31 cellular contexts compared by ENCODE assay signal in the genomic region with DNA sequence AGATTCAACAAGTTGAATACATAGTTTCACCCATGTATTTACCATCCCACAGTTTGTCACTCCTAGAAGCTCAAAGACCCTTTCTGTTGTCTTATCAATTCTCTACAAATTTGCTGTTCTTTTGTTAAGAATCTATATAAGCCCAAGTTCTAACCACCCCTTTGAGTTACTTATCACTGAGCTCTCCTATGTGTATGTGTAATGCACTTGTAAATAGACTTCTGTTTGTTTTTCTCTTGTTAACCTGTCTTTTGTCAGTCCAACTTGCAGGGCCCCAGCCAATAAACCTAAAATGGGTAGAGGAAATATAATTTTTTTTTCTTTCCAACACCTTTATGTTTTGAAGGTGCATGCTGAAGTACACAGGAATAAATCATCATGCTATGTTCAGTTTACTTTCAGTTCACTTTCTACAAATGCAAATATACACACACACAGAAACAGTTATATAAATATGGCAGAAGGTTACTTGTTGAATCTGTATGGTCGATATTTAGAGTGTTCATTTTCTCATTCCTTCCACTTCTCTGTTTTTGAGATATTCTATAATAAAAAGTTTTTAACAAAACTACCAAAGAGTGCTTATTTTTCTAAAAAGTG. TPM values are rescaled to one million over a fixed set of nuclear protein-coding genes. Genes with fewer than 3 reads are reported as not detected.
DNase-seq lines count a peak whose midpoint lies in the region; ATAC-seq and TF ChIP-seq lines count a peak whose summit lies in the region.
"Had no signal": no experiment of that assay in that cellular context is flagged by ENCODE, and none has a peak within 500 bp of the region (broad histone marks: within the 10 kb centered on the region; RNA-seq: fewer than 3 reads in every experiment).

No MANE protein-coding gene starts in this region.

- no peak overlapping the region for H3K4me2 ChIP-seq in hepatocyte
- H3K4me2 ChIP-seq: KMS-11 had no signal

- no peaks in the 10 kb centered on the region for H3K36me3 ChIP-seq in tibial nerve
- no peaks in the 10 kb centered on the region for H3K36me3 ChIP-seq in hepatocyte (replicated peaks; ENCODE audit: insufficient read depth, low read depth)
- H3K36me3 ChIP-seq: breast epithelium, pancreas, sigmoid colon, SJCRH30 had no signal

- H3K9me3 ChIP-seq in tibial nerve (peaks cover 0 to 3% (median 0%) of the 10 kb centered on the region in 4 donors), hepatocyte (ENCODE audit: low read depth) (no peaks in the 10 kb centered on the region)
- H3K9me3 ChIP-seq: breast epithelium, pancreas, SJCRH30 had no signal

- TF ChIP-seq EP300 in tibial nerve (IDR thresholded peaks at IDR 0.05), result no peak

- no peaks in the 10 kb centered on the region for H3K9me2 ChIP-seq in hepatocyte (replicated peaks; ENCODE audit: insufficient read depth)

- H3K27me3 Mint-ChIP-seq in activated CD4-positive, alpha-beta memory T cell treated with anti-CD3 and anti-CD28 coated beads for 36 hours, result peaks cover 4% of the 10 kb centered on the region

- peak; percentile 68 for ATAC-seq in GM18502 (IDR thresholded peaks at IDR 0.05; ENCODE audit: poor library complexity, unreplicated experiment)
- peak; percentile 82 for ATAC-seq in GM19351 (IDR thresholded peaks at IDR 0.05; ENCODE audit: unreplicated experiment)
- ATAC-seq in HG02884 (IDR thresholded peaks at IDR 0.05; ENCODE audit: unreplicated experiment), result peak; percentile 80
- ATAC-seq in HG03575 (IDR thresholded peaks at IDR 0.05; ENCODE audit: extremely low read depth, insufficient number of reproducible peaks, low FRiP score, unreplicated experiment), result peak; percentile 80
- ATAC-seq: activated naive CD8-positive, alpha-beta T cell treated with anti-CD3 and anti-CD28 coated beads, Interleukin-2, amount 50 U/mL, for 24 hours; HCT116; naive thymus-derived CD8-positive, alpha-beta T cell; pancreas; T-helper 17 cell had no signal

- H3K27ac Mint-ChIP-seq in activated CD4-positive, alpha-beta memory T cell treated with anti-CD3 and anti-CD28 coated beads for 36 hours, result no peak overlapping the region
- H3K27ac Mint-ChIP-seq: activated naive CD8-positive, alpha-beta T cell treated with anti-CD3 and anti-CD28 coated beads, Interleukin-2, amount 50 U/mL, for 24 hours; activated T-helper 1 cell treated with anti-CD3 and anti-CD28 coated beads, Interleukin-12 subunit alpha, Interleukin-12 subunit beta, Interleukin-2, Interleukin-4 antibody, amounts not matched to agents 30 ng/mL and 10 ng/mL and 1 ng/mL, durations not matched to agents 14 hours and 24 hours and 36 hours; CD4-positive, alpha-beta memory T cell; memory B cell; naive thymus-derived CD8-positive, alpha-beta T cell; stimulated activated naive CD8-positive, alpha-beta T cell treated with anti-CD3 and anti-CD28 coated beads, Interleukin-15, Interleukin-2, amounts not matched to agents 100 ng/mL and 50 ng/mL, for 24 hours; T-helper 17 cell had no signal

- no peak for TF ChIP-seq POLR2A in tibial nerve (IDR thresholded peaks at IDR 0.05)

- H2AFZ ChIP-seq in hepatocyte, result no peak overlapping the region

- no peaks in the 10 kb centered on the region for H4K20me1 ChIP-seq in hepatocyte (ENCODE audit: insufficient read depth, poor library complexity, severe bottlenecking)

- CTCF ChIA-PET in activated CD4-positive, alpha-beta memory T cell treated with anti-CD3 and anti-CD28 coated beads for 36 hours (lab: Charles Lee), result no interaction called here

- no peaks in the 10 kb centered on the region for H3K4me1 ChIP-seq in tibial nerve
- no peaks in the 10 kb centered on the region for H3K4me1 ChIP-seq in hepatocyte (ENCODE audit: insufficient read depth)
- H3K4me1 ChIP-seq: breast epithelium, pancreas, sigmoid colon, SJCRH30 had no signal

- H3K4me3 ChIP-seq in tibial nerve (no peak overlapping the region), hepatocyte (no peak overlapping the region)
- H3K4me3 ChIP-seq: breast epithelium, pancreas, sigmoid colon, SJCRH30 had no signal

- WGBS in tibial nerve, 2 donors, result 92 to 98% methylated on average over 1 of the region's 1 CpG
- 85% methylated on average over 1 of the region's 1 CpG for WGBS in hepatocyte (ENCODE audit: low lambda C conversion rate, missing lambda C conversion rate)

- DNase-seq in tibial nerve (ENCODE audit: low spot score in 2 of 2) (no peak), hepatocyte (ENCODE audit: low spot score) (no peak), NCI-H146 treated with DMSO at 0.1 percent for 48 hours (lab: John Stamatoyannopoulos, UW; ENCODE audit: unreplicated experiment) (no peak)
- DNase-seq in activated CD4-positive, alpha-beta memory T cell treated with anti-CD3 and anti-CD28 coated beads for 36 hours, result no peak
- DNase-seq: activated CD4-positive, CD25-positive, alpha-beta regulatory T cell; activated naive CD8-positive, alpha-beta T cell treated with anti-CD3 and anti-CD28 coated beads, Interleukin-2, amount 50 U/mL, for 24 hours; CD4-positive, alpha-beta memory T cell; DMS79 treated with DMSO at 0.1 percent for 48 hours; naive thymus-derived CD8-positive, alpha-beta T cell; NCI-H2081 treated with DMSO at 0.1 percent for 48 hours; NCI-H69; pancreas; sigmoid colon; SJCRH30; T-helper 17 cell; trophoblast cell had no signal

- no peaks in the 10 kb centered on the region for H3K79me2 ChIP-seq in hepatocyte

- intact Hi-C loops in activated CD4-positive, alpha-beta memory T cell treated with anti-CD3 and anti-CD28 coated beads for 36 hours (cut with micrococcal nuclease), result no loop called here

- H3K27ac ChIP-seq in tibial nerve (no peak overlapping the region), hepatocyte (no peak overlapping the region)
- H3K27ac ChIP-seq: breast epithelium, KMS-11, pancreas, sigmoid colon, SJCRH30 had no signal

- H3K4me3 Mint-ChIP-seq in activated CD4-positive, alpha-beta memory T cell treated with anti-CD3 and anti-CD28 coated beads for 36 hours, result no peak overlapping the region
- H3K4me3 Mint-ChIP-seq: activated naive CD8-positive, alpha-beta T cell treated with anti-CD3 and anti-CD28 coated beads, Interleukin-2, amount 50 U/mL, for 24 hours; activated T-helper 1 cell treated with anti-CD3 and anti-CD28 coated beads, Interleukin-12 subunit alpha, Interleukin-12 subunit beta, Interleukin-2, Interleukin-4 antibody, amounts not matched to agents 30 ng/mL and 10 ng/mL and 1 ng/mL, durations not matched to agents 14 hours and 24 hours and 36 hours; CD4-positive, alpha-beta memory T cell; memory B cell; naive thymus-derived CD8-positive, alpha-beta T cell; stimulated activated naive CD8-positive, alpha-beta T cell treated with anti-CD3 and anti-CD28 coated beads, Interleukin-15, Interleukin-2, amounts not matched to agents 100 ng/mL and 50 ng/mL, for 24 hours; T-helper 17 cell had no signal

- H3K27me3 ChIP-seq in tibial nerve (no peaks in the 10 kb centered on the region), hepatocyte (no peaks in the 10 kb centered on the region)
- H3K27me3 ChIP-seq: breast epithelium, pancreas, sigmoid colon, SJCRH30 had no signal

- POLR2A ChIA-PET in activated CD4-positive, alpha-beta memory T cell treated with anti-CD3 and anti-CD28 coated beads for 36 hours (lab: Charles Lee), result no interaction called here

- no peaks in the 10 kb centered on the region for H3K9me3 Mint-ChIP-seq in activated CD4-positive, alpha-beta memory T cell treated with anti-CD3 and anti-CD28 coated beads for 36 hours
- H3K9me3 Mint-ChIP-seq: activated naive CD8-positive, alpha-beta T cell treated with anti-CD3 and anti-CD28 coated beads, Interleukin-2, amount 50 U/mL, for 24 hours; activated T-helper 1 cell treated with anti-CD3 and anti-CD28 coated beads, Interleukin-12 subunit alpha, Interleukin-12 subunit beta, Interleukin-2, Interleukin-4 antibody, amounts not matched to agents 30 ng/mL and 10 ng/mL and 1 ng/mL, durations not matched to agents 14 hours and 24 hours and 36 hours; memory B cell; stimulated activated naive CD8-positive, alpha-beta T cell treated with anti-CD3 and anti-CD28 coated beads, Interleukin-15, Interleukin-2, amounts not matched to agents 100 ng/mL and 50 ng/mL, for 24 hours had no signal

- H3K4me1 Mint-ChIP-seq in activated CD4-positive, alpha-beta memory T cell treated with anti-CD3 and anti-CD28 coated beads for 36 hours (ENCODE audit: low read depth), result no peaks in the 10 kb centered on the region
- H3K4me1 Mint-ChIP-seq: CD4-positive, alpha-beta memory T cell; memory B cell; naive thymus-derived CD8-positive, alpha-beta T cell; T-helper 17 cell had no signal

- TF ChIP-seq CTCF in tibial nerve (IDR thresholded peaks at IDR 0.05) (no peak), hepatocyte (IDR thresholded peaks at IDR 0.05; ENCODE audit: poor library complexity) (no peak)

- no peaks in the 10 kb centered on the region for H3K36me3 Mint-ChIP-seq in activated CD4-positive, alpha-beta memory T cell treated with anti-CD3 and anti-CD28 coated beads for 36 hours
- H3K36me3 Mint-ChIP-seq: CD4-positive, alpha-beta memory T cell; memory B cell had no signal

RNA-seq across cellular contexts. Expression of a gene that starts 22.3 kb away (rescaled TPM):
- total RNA-seq in tibial nerve (10 to 100 TPM; 17.8 to 48.0 (median 27.6) TPM), hepatocyte (26.2 and 29.3 TPM in 2 replicates)
- 10 to 100 TPM; 10.9 to 12.0 TPM for total RNA-seq in activated CD4-positive, alpha-beta memory T cell treated with anti-CD3 and anti-CD28 coated beads for 36 hours
- polyA plus RNA-seq in hepatocyte, result 9.6 and 10.4 TPM in 2 replicates

RNA-seq across cellular contexts. Expression of a gene that starts 23.0 kb away (rescaled TPM):
- total RNA-seq in tibial nerve, result not detected
- total RNA-seq in activated CD4-positive, alpha-beta memory T cell treated with anti-CD3 and anti-CD28 coated beads for 36 hours, result not detected
- not detected in 2 replicates for total RNA-seq in hepatocyte
- polyA plus RNA-seq in hepatocyte, result not detected in 2 replicates
- total RNA-seq: activated CD8-positive, alpha-beta memory T cell treated with anti-CD3 and anti-CD28 coated beads for 36 hours; activated T-helper 1 cell treated with anti-CD3 and anti-CD28 coated beads, Interleukin-12 subunit alpha, Interleukin-12 subunit beta, Interleukin-2, Interleukin-4 antibody, amounts not matched to agents 30 ng/mL and 10 ng/mL and 1 ng/mL, durations not matched to agents 14 hours and 24 hours and 36 hours; breast epithelium; CD4-positive, alpha-beta memory T cell; endothelial cell of umbilical vein; fibroblast of villous mesenchyme; kidney epithelial cell; naive thymus-derived CD8-positive, alpha-beta T cell; pancreas; sigmoid colon; SJCRH30; T-helper 17 cell had no signal
- polyA plus RNA-seq: AG04450; CD4-positive, alpha-beta memory T cell; endothelial cell of umbilical vein; naive thymus-derived CD8-positive, alpha-beta T cell; pancreas; sigmoid colon had no signal
